ENCODE assay signal across 1 cellular context in genomic region chr19:16191216-16191908, GRCh38.
TF ChIP-seq lines count a peak whose summit lies in the region.

No MANE protein-coding gene starts in this region.

TF ChIP-seq in GM12878, 131 proteins besides CTCF, POLR2A, EP300 and RAD21:
- TF ChIP-seq EED (IDR thresholded peaks at IDR 0.05; ENCODE audit: low read depth) (no peak), KDM1A (IDR thresholded peaks at IDR 0.05; ENCODE audit: borderline replicate concordance) (no peak), NFIC (IDR thresholded peaks at IDR 0.05; ENCODE audit: low read depth, low read length) (no peak), PRDM15 (CRISPR knock-in tag; IDR thresholded peaks at IDR 0.05) (no peak), IKZF2 (IDR thresholded peaks at IDR 0.05) (no peak)
